In genomic region chr4:866761-867390, GRCh38 we compare ENCODE assay signal across 23 cellular contexts. TPM values are rescaled to one million over a fixed set of nuclear protein-coding genes. Genes with fewer than 3 reads are reported as not detected.
DNase-seq lines count a peak whose midpoint lies in the region; ATAC-seq and TF ChIP-seq lines count a peak whose summit lies in the region.
"Had no signal": no experiment of that assay in that cellular context is flagged by ENCODE, and none has a peak within 500 bp of the region (broad histone marks: within the 10 kb centered on the region; RNA-seq: fewer than 3 reads in every experiment).

No MANE protein-coding gene starts in this region.

- no peaks in the 10 kb centered on the region for H3K27me3 ChIP-seq in left ventricle myocardium inferior (ENCODE audit: low read depth)
- H3K27me3 ChIP-seq in CD4-positive, alpha-beta T cell (ENCODE audit: control insufficient read depth, insufficient read depth, low read length): no peaks in the 10 kb centered on the region
- H3K27me3 ChIP-seq: adrenal gland, esophagus muscularis mucosa, heart right ventricle, SJSA1 had no signal

- no peak for TF ChIP-seq CTCF in left ventricle myocardium inferior (IDR thresholded peaks at IDR 0.05; ENCODE audit: borderline replicate concordance)
- no peak for TF ChIP-seq CTCF in CD4-positive, alpha-beta T cell (IDR thresholded peaks at IDR 0.05)
- no peak for TF ChIP-seq CTCF in endothelial cell (IDR thresholded peaks at IDR 0.05; ENCODE audit: unreplicated experiment)

- H3K9me3 ChIP-seq in left ventricle myocardium inferior (replicated peaks): peaks cover 4% of the 10 kb centered on the region
- no peaks in the 10 kb centered on the region for H3K9me3 ChIP-seq in CD4-positive, alpha-beta T cell (ENCODE audit: control insufficient read depth, low read length)
- H3K9me3 ChIP-seq: adrenal gland, Caco-2, esophagus muscularis mucosa, HAP-1, SJSA1 had no signal

- no peaks in the 10 kb centered on the region for H3K27me3 Mint-ChIP-seq in CD4-positive, alpha-beta T cell
- H3K27me3 Mint-ChIP-seq in endothelial cell (ENCODE audit: unreplicated experiment): peaks cover 16% of the 10 kb centered on the region

- DNase-seq in Right ventricle myocardium inferior (ENCODE audit: missing footprints) (peak; percentile 55), left ventricle myocardium inferior (no peak), RKO (ENCODE audit: low spot score) (peak; percentile 25), epithelial cell of prostate (ENCODE audit: low read depth, low spot score) (peak; percentile 5), endothelial cell (ENCODE audit: low spot score) (no peak)
- DNase-seq in stimulated activated effector memory CD8-positive, alpha-beta T cell treated with anti-CD3 and anti-CD28 coated beads, Interleukin-12 subunit alpha, Interleukin-12 subunit beta, amount 100 ng/mL, for 72 hours (ENCODE audit: low spot score in 2 of 2): no peak
- DNase-seq in CD4-positive, alpha-beta T cell: no peak
- DNase-seq: Caco-2, heart right ventricle, kidney glomerular epithelial cell, midbrain, NCI-H1436 treated with DMSO at 0.1 percent for 48 hours, NCI-H345, substantia nigra had no signal

- intact Hi-C loops in Right ventricle myocardium inferior (cut with DNase I): no loop called here
- intact Hi-C loops in left ventricle myocardium inferior (cut with micrococcal nuclease): no loop called here
- intact Hi-C loops in CD4-positive, alpha-beta T cell (cut with DNase I, micrococcal nuclease): no loop called here

- no peak overlapping the region for H3K4me3 Mint-ChIP-seq in stimulated activated effector memory CD8-positive, alpha-beta T cell treated with anti-CD3 and anti-CD28 coated beads, Interleukin-12 subunit alpha, Interleukin-12 subunit beta, amount 100 ng/mL, for 72 hours
- no peak overlapping the region for H3K4me3 Mint-ChIP-seq in CD4-positive, alpha-beta T cell
- H3K4me3 Mint-ChIP-seq in endothelial cell (ENCODE audit: unreplicated experiment): no peak overlapping the region
- H3K4me3 Mint-ChIP-seq: neural crest cell; T-helper 2 cell treated with Interferon-gamma antibody and Interleukin-4, amounts not matched to agents 5 μg/mL and 100 μg/mL, for 36 hours had no signal

- no peaks in the 10 kb centered on the region for H3K4me1 ChIP-seq in left ventricle myocardium inferior
- H3K4me1 ChIP-seq: adrenal gland, Caco-2, esophagus muscularis mucosa, HAP-1, heart right ventricle, SJSA1 had no signal

- no peak overlapping the region for H3K4me3 ChIP-seq in left ventricle myocardium inferior
- H3K4me3 ChIP-seq: adrenal gland, coronary artery, esophagus muscularis mucosa, HAP-1, heart right ventricle, SJSA1 had no signal

- H3K27ac Mint-ChIP-seq in stimulated activated effector memory CD8-positive, alpha-beta T cell treated with anti-CD3 and anti-CD28 coated beads, Interleukin-12 subunit alpha, Interleukin-12 subunit beta, amount 100 ng/mL, for 72 hours: no peak overlapping the region
- no peak overlapping the region for H3K27ac Mint-ChIP-seq in CD4-positive, alpha-beta T cell
- no peak overlapping the region for H3K27ac Mint-ChIP-seq in endothelial cell (ENCODE audit: unreplicated experiment)
- H3K27ac Mint-ChIP-seq: T-helper 2 cell treated with Interferon-gamma antibody and Interleukin-4, amounts not matched to agents 5 μg/mL and 100 μg/mL, for 36 hours had no signal

- H3K36me3 ChIP-seq in left ventricle myocardium inferior: peaks cover 87% of the 10 kb centered on the region
- H3K36me3 ChIP-seq: SJSA1 had no signal

- peaks cover 7% of the 10 kb centered on the region for H3K4me1 Mint-ChIP-seq in stimulated activated effector memory CD8-positive, alpha-beta T cell treated with anti-CD3 and anti-CD28 coated beads, Interleukin-12 subunit alpha, Interleukin-12 subunit beta, amount 100 ng/mL, for 72 hours
- no peaks in the 10 kb centered on the region for H3K4me1 Mint-ChIP-seq in CD4-positive, alpha-beta T cell (ENCODE audit: low read depth)
- peaks cover 4% of the 10 kb centered on the region for H3K4me1 Mint-ChIP-seq in endothelial cell (ENCODE audit: unreplicated experiment)
- H3K4me1 Mint-ChIP-seq: neural crest cell had no signal

- peaks cover 90% of the 10 kb centered on the region for H3K36me3 Mint-ChIP-seq in stimulated activated effector memory CD8-positive, alpha-beta T cell treated with anti-CD3 and anti-CD28 coated beads, Interleukin-12 subunit alpha, Interleukin-12 subunit beta, amount 100 ng/mL, for 72 hours
- peaks cover 63% of the 10 kb centered on the region for H3K36me3 Mint-ChIP-seq in CD4-positive, alpha-beta T cell (ENCODE audit: low read depth)
- H3K36me3 Mint-ChIP-seq in endothelial cell (ENCODE audit: low read depth, unreplicated experiment): peaks cover 47% of the 10 kb centered on the region

- POLR2A ChIA-PET in CD4-positive, alpha-beta T cell (lab: Charles Lee): no interaction called here

- ATAC-seq in Right ventricle myocardium inferior (no peak), GM21381 (IDR thresholded peaks at IDR 0.05; ENCODE audit: unreplicated experiment) (no peak)
- peak; percentile 63 for ATAC-seq in stimulated activated effector memory CD8-positive, alpha-beta T cell treated with anti-CD3 and anti-CD28 coated beads, Interleukin-12 subunit alpha, Interleukin-12 subunit beta, amount 100 ng/mL, for 72 hours
- no peak for ATAC-seq in CD4-positive, alpha-beta T cell (ENCODE audit: poor library complexity)
- ATAC-seq: heart right ventricle had no signal

- CTCF ChIA-PET in CD4-positive, alpha-beta T cell (lab: Charles Lee): no interaction called here

- no peaks in the 10 kb centered on the region for H3K9me3 Mint-ChIP-seq in stimulated activated effector memory CD8-positive, alpha-beta T cell treated with anti-CD3 and anti-CD28 coated beads, Interleukin-12 subunit alpha, Interleukin-12 subunit beta, amount 100 ng/mL, for 72 hours
- H3K9me3 Mint-ChIP-seq in CD4-positive, alpha-beta T cell: no peaks in the 10 kb centered on the region
- H3K9me3 Mint-ChIP-seq in endothelial cell (ENCODE audit: unreplicated experiment): no peaks in the 10 kb centered on the region
- H3K9me3 Mint-ChIP-seq: neural crest cell; T-helper 2 cell treated with Interferon-gamma antibody and Interleukin-4, amounts not matched to agents 5 μg/mL and 100 μg/mL, for 36 hours had no signal

- H3K27ac ChIP-seq in left ventricle myocardium inferior (replicated peaks) (no peak overlapping the region), epithelial cell of prostate (no peak overlapping the region)
- no peak overlapping the region for H3K27ac ChIP-seq in CD4-positive, alpha-beta T cell (ENCODE audit: low read depth, low read length)
- H3K27ac ChIP-seq: adrenal gland, coronary artery, esophagus muscularis mucosa, heart right ventricle, SJSA1 had no signal

RNA-seq across cellular contexts. Expression of gene CPLX1, which starts 40.9 kb away (rescaled TPM):
- total RNA-seq in Right ventricle myocardium inferior (3.1 TPM), left ventricle myocardium inferior (4.8 TPM), endothelial cell (ENCODE audit: unreplicated experiment) (0.46 TPM)
- total RNA-seq in CD4-positive, alpha-beta T cell: 1 to 10 TPM; 1.5 TPM
- total RNA-seq: HT1080, SJSA1 had no signal

Comparison
In these comparisons a context has a peak if more than half of its experiments do, and no peak if none do; other contexts are left out.
1. DNase-seq: peak in Right ventricle myocardium inferior (single experiment), RKO (single experiment) and epithelial cell of prostate (single experiment); none in left ventricle myocardium inferior (single experiment), stimulated activated effector memory CD8-positive, alpha-beta T cell treated with anti-CD3 and anti-CD28 coated beads, Interleukin-12 subunit alpha, Interleukin-12 subunit beta, amount 100 ng/mL, for 72 hours (0 of 2), CD4-positive, alpha-beta T cell (0 of 10) and endothelial cell (single experiment).